ENCODE assay signal across 8 cellular contexts in the genomic region with DNA sequence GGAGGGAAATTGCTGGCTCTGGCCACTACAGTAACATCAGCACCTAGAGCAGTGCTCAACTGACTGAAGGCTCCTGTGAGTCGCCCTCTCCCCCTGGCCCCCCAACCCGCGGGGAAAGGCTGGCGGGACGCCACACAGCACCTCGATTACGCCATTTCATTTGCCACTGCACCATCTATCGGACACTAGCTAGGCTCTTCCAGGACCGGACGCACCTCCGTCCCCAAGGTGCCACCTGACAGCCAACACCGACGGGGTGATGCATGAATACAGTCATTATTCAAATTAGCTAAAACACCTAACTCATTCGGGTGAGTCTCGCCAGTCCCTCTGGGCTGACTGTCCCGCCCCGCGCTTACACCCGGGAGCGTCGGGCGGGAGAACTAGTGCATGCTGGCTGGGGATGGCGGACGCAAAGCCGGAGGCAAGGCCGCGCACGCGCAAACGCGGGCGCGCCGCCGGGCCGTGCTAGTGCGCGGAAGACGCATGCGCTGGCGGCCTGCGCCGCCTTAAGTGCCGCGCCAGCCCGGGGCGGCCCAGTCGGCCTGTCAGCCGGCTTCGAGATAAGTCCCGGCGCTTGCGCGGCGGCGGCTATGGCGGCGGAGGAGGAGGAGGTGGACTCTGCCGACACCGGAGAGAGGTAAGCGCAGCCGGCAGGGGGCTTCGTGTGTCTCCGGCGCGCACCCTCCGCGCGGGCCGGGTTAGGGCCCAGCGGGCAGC. TPM values are rescaled to one million over a fixed set of nuclear protein-coding genes. Genes with fewer than 3 reads are reported as not detected.
DNase-seq lines count a peak whose midpoint lies in the region; ATAC-seq and TF ChIP-seq lines count a peak whose summit lies in the region.

Gene ABHD5 (plus strand): TSS at position 539 of the 720 bp plus-strand sequence. CDS start 55 bp downstream, at position 594.

- H3K27ac ChIP-seq in muscle layer of duodenum (ENCODE audit: low read length), result peak within 1 kb of the TSS; percentile 65

- peak within 1 kb of the TSS; percentile 89 to 97 (median 90) for H3K27ac Mint-ChIP-seq in IgD-negative memory B cell

- no peaks in the 10 kb centered on the region for H3K36me3 Mint-ChIP-seq in IgD-negative memory B cell
- H3K36me3 Mint-ChIP-seq in activated T-cell treated with anti-CD3 and anti-CD28 coated beads, Interleukin-2, amount 50 U/mL, for 4 hours (ENCODE audit: insufficient read depth), result peaks cover 1% of the 10 kb centered on the region

- peaks cover 0 to 3% of the 10 kb centered on the region in 2 donors for H3K36me3 ChIP-seq in muscle layer of duodenum (ENCODE audit: control insufficient read depth in 1 of 2, insufficient read depth in 2 of 2, low read length in 2 of 2)

- H3K27me3 Mint-ChIP-seq in IgD-negative memory B cell, result no peaks in the 10 kb centered on the region
- H3K27me3 Mint-ChIP-seq in activated T-cell treated with anti-CD3 and anti-CD28 coated beads, Interleukin-2, amount 50 U/mL, for 4 hours (ENCODE audit: low read depth), result no peaks in the 10 kb centered on the region

- H3K9me3 ChIP-seq in muscle layer of duodenum (ENCODE audit: control insufficient read depth in 1 of 2, low read length in 2 of 2), result no peaks in the 10 kb centered on the region

- peaks cover 13 to 29% (median 19%) of the 10 kb centered on the region in 3 donors for H3K4me1 Mint-ChIP-seq in IgD-negative memory B cell
- H3K4me1 Mint-ChIP-seq in activated T-cell treated with anti-CD3 and anti-CD28 coated beads, Interleukin-2, amount 50 U/mL, for 4 hours (ENCODE audit: low read depth), result peaks cover 26% of the 10 kb centered on the region

- ATAC-seq in GM21529 (IDR thresholded peaks at IDR 0.05; ENCODE audit: unreplicated experiment), result peak; percentile 86
- ATAC-seq in activated T-cell treated with anti-CD3 and anti-CD28 coated beads, Interleukin-2, amount 50 U/mL, for 4 hours, result peak; percentile 92 to 93
- ATAC-seq in esophagus mucosa, result peak; percentile 94

- peaks cover 6 to 14% of the 10 kb centered on the region in 2 donors for H3K4me1 ChIP-seq in muscle layer of duodenum (ENCODE audit: control insufficient read depth in 1 of 2, insufficient read depth in 2 of 2, low read length in 2 of 2)

- H3K27me3 ChIP-seq in muscle layer of duodenum (ENCODE audit: low read depth, low read length), result no peaks in the 10 kb centered on the region

- peak within 1 kb of the TSS; percentile 81 to 89 for H3K4me3 ChIP-seq in muscle layer of duodenum (ENCODE audit: low read depth in 1 of 2, low read length in 2 of 2)

- peak; percentile 90 for DNase-seq in DMS53 (lab: John Stamatoyannopoulos, UW)
- DNase-seq in activated T-cell treated with anti-CD3 and anti-CD28 coated beads, Interleukin-2, amount 50 U/mL, for 4 hours, result peak; percentile 95
- peak; percentile 84 to 93 for DNase-seq in stimulated activated CD8-positive, alpha-beta memory T cell treated with anti-CD3 and anti-CD28 coated beads, Interleukin-7, amount 100 ng/mL, for 4 hours (ENCODE audit: low read depth in 2 of 2)

- no peaks in the 10 kb centered on the region for H3K9me3 Mint-ChIP-seq in IgD-negative memory B cell
- H3K9me3 Mint-ChIP-seq in activated T-cell treated with anti-CD3 and anti-CD28 coated beads, Interleukin-2, amount 50 U/mL, for 4 hours, result no peaks in the 10 kb centered on the region

- peak within 1 kb of the TSS; percentile 88 to 97 (median 93) for H3K4me3 Mint-ChIP-seq in IgD-negative memory B cell
- H3K4me3 Mint-ChIP-seq in activated T-cell treated with anti-CD3 and anti-CD28 coated beads, Interleukin-2, amount 50 U/mL, for 4 hours, result peak within 1 kb of the TSS; percentile 88

TF ChIP-seq in PFSK-1, 5 proteins besides CTCF, POLR2A, EP300 and RAD21:
- TF ChIP-seq TAF1 (IDR thresholded peaks at IDR 0.05; ENCODE audit: borderline replicate concordance, insufficient read depth, low read length) (0 out of 2 replicates have a peak, but pooled peaks have one; percentile 32), FOXP2 (optimal IDR thresholded peaks at IDR 0.05; ENCODE audit: borderline replicate concordance, extremely low read depth, extremely low read length, insufficient read depth) (no peak), POLR2AphosphoS5 (IDR thresholded peaks at IDR 0.05; ENCODE audit: low read depth, low read length) (peak; percentile 70), SIN3A (IDR thresholded peaks at IDR 0.05; ENCODE audit: borderline replicate concordance, insufficient read depth, low read length) (no peak)
- TF ChIP-seq, protein P1, sequence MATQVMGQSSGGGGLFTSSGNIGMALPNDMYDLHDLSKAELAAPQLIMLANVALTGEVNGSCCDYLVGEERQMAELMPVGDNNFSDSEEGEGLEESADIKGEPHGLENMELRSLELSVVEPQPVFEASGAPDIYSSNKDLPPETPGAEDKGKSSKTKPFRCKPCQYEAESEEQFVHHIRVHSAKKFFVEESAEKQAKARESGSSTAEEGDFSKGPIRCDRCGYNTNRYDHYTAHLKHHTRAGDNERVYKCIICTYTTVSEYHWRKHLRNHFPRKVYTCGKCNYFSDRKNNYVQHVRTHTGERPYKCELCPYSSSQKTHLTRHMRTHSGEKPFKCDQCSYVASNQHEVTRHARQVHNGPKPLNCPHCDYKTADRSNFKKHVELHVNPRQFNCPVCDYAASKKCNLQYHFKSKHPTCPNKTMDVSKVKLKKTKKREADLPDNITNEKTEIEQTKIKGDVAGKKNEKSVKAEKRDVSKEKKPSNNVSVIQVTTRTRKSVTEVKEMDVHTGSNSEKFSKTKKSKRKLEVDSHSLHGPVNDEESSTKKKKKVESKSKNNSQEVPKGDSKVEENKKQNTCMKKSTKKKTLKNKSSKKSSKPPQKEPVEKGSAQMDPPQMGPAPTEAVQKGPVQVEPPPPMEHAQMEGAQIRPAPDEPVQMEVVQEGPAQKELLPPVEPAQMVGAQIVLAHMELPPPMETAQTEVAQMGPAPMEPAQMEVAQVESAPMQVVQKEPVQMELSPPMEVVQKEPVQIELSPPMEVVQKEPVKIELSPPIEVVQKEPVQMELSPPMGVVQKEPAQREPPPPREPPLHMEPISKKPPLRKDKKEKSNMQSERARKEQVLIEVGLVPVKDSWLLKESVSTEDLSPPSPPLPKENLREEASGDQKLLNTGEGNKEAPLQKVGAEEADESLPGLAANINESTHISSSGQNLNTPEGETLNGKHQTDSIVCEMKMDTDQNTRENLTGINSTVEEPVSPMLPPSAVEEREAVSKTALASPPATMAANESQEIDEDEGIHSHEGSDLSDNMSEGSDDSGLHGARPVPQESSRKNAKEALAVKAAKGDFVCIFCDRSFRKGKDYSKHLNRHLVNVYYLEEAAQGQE (IDR thresholded peaks at IDR 0.05; ENCODE audit: insufficient read depth in 1 of 2, low read depth in 2 of 2, low read length in 2 of 2), result no peak

RNA-seq across cellular contexts. Expression of gene ABHD5, which starts in this region (rescaled TPM):
- 7.4 TPM for polyA plus RNA-seq in IgD-negative memory B cell
- 3.8 TPM for polyA plus RNA-seq in PFSK-1 (2012; ENCODE audit: insufficient read length, low read depth)
- 10 to 100 TPM; 15.4 to 16.8 (median 16.2) TPM for total RNA-seq in activated T-cell treated with anti-CD3 and anti-CD28 coated beads, Interleukin-2, amount 50 U/mL, for 4 hours
- 36.1 TPM for total RNA-seq in esophagus mucosa

Comparison
In these comparisons a context has a peak if more than half of its experiments do, and no peak if none do; other contexts are left out.
1. Peak in every context shown above with its lines: DNase-seq, ATAC-seq, H3K4me3 ChIP-seq and H3K27ac ChIP-seq.